Comparison of ENCODE assay signal across 8 cellular contexts in the genomic region with DNA sequence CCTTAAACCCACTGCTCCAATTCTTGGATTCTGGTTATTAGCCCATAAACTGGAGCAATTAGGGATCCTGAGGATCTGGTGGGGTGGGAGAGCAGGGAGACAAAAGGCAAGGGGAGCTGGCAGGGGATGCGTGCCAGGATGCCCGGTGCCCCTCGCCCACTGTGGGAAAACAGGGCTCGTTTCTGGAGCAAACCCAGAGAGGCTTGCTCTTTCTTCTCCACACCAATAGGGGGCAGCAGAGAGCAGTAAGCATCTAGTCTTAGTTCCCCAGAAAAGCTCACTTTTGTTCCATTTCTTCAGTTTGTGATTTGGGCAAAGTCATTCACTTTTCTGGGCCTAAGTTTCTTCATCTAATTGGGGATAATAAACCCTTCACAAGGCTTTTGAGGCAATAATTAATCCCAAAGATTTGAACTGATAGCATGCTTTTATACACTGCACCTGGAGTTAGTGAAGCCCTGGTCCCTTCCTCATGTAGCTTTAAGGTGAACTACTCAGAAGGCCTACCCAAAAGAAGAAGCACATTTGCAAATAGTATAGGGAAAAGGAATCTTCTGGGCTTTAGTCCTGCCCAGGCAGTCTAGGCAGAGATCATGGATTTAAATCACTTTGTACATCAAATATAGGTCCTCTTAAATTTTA.
DNase-seq lines count a peak whose midpoint lies in the region; ATAC-seq and TF ChIP-seq lines count a peak whose summit lies in the region.

No MANE protein-coding gene starts in this region.

- intact Hi-C loops in left lung (cut with DNase I) (loop anchor here in 1 of 2 donors (10.0 kb wide), 1 partner anchor 1209 kb away; no protein-coding TSS in a partner anchor), stomach (cut with DNase I; ENCODE audit: low total_unique reads) (loop anchor here (10.0 kb wide), 1 partner anchor 1209 kb away; no protein-coding TSS in a partner anchor)

- no peak for TF ChIP-seq POLR2A in stomach (IDR thresholded peaks at IDR 0.05)

- peak; percentile 88 to 98 for TF ChIP-seq CTCF in left lung (IDR thresholded peaks at IDR 0.05)
- peak in 5 of 7 experiments; percentile 72 to 92 (median 90) for TF ChIP-seq CTCF in stomach (IDR thresholded peaks at IDR 0.05)

- ATAC-seq in left lung, result peak; percentile 81
- no peak for ATAC-seq in HG02884 (IDR thresholded peaks at IDR 0.05; ENCODE audit: unreplicated experiment)

- H3K9me3 ChIP-seq in left lung (no peaks in the 10 kb centered on the region), stomach (no peaks in the 10 kb centered on the region)

- H3K36me3 ChIP-seq in left lung (no peaks in the 10 kb centered on the region), stomach (no peaks in the 10 kb centered on the region)

- H3K27ac ChIP-seq in left lung, result no peak overlapping the region
- H3K27ac ChIP-seq in stomach, result peak overlapping the region in 4 of 5 donors; percentile 9 to 57 (median 50)

- no peak for TF ChIP-seq EP300 in stomach (IDR thresholded peaks at IDR 0.05)

- 22 to 30% (median 27%) methylated on average over 4 of the region's 4 CpGs for WGBS in stomach, 5 donors

- H3K4me1 ChIP-seq in left lung (no peaks in the 10 kb centered on the region), stomach (peaks cover 0 to 8% (median 0%) of the 10 kb centered on the region in 4 donors)

- no peaks in the 10 kb centered on the region for H3K27me3 ChIP-seq in left lung
- no peaks in the 10 kb centered on the region for H3K27me3 ChIP-seq in stomach

- H3K4me3 ChIP-seq in left lung, result no peak overlapping the region
- no peak overlapping the region for H3K4me3 ChIP-seq in stomach

- DNase-seq in activated CD4-positive, alpha-beta T cell treated with anti-CD3 and anti-CD28 coated beads for 24 hours (ENCODE audit: low read depth in 2 of 2), result peak; percentile 1 to 27
- no peak for DNase-seq in activated CD4-positive, alpha-beta T cell treated with anti-CD3 and anti-CD28 coated beads, Interleukin-2, amount 50 U/mL, for 1 hour
- DNase-seq in HPDE6-E6E7 (ENCODE audit: extremely low spot score), result peak; percentile 29
- peak; percentile 48 for DNase-seq in RPMI7951 (ENCODE audit: low read depth)
- peak; percentile 48 for DNase-seq in cerebellar cortex (ENCODE audit: low spot score)
- no peak for DNase-seq in left lung
- DNase-seq in stomach, result no peak

Comparison
In these comparisons a context has a peak if more than half of its experiments do, and no peak if none do; other contexts are left out.
1. DNase-seq: peak in activated CD4-positive, alpha-beta T cell treated with anti-CD3 and anti-CD28 coated beads for 24 hours (2 of 2), HPDE6-E6E7 (single experiment), RPMI7951 (single experiment) and cerebellar cortex (single experiment); none in activated CD4-positive, alpha-beta T cell treated with anti-CD3 and anti-CD28 coated beads, Interleukin-2, amount 50 U/mL, for 1 hour (single experiment), left lung (0 of 2) and stomach (single experiment).
2. H3K27ac ChIP-seq: peak in stomach (4 of 5); none in left lung (0 of 2).